Comparison of ENCODE assay signal across 8 cellular contexts in genomic region chr14:73539017-73539416, GRCh38. TPM values are rescaled to one million over a fixed set of nuclear protein-coding genes. Genes with fewer than 3 reads are reported as not detected.
A peak's percentile ranks its signal among the peaks of the same experiment; 100 is the strongest.
DNase-seq lines count a peak whose midpoint lies in the region; ATAC-seq and TF ChIP-seq lines count a peak whose summit lies in the region.
"Not testable (repeated sequence)": the region's sequence is repeated elsewhere in the genome, so short reads cannot be mapped to it uniquely, and the experiment has no call there.

No MANE protein-coding gene starts in this region.

- TF ChIP-seq CTCF in MM.1S (IDR thresholded peaks at IDR 0.05; ENCODE audit: low read length) (peak; percentile 46), heart left ventricle (IDR thresholded peaks at IDR 0.05) (peak in 11 of 12 donors; percentile 35 to 85 (median 55))

- H4K20me1 ChIP-seq in MM.1S (ENCODE audit: insufficient read depth, low read length), result not testable (repeated sequence)

- H2BK120ac ChIP-seq in neuronal stem cell (ENCODE audit: low read depth, low read length), result not testable (repeated sequence)

- not testable (repeated sequence) for H3K9me2 ChIP-seq in MM.1S (replicated peaks; ENCODE audit: insufficient read depth, low read length)

- peak; percentile 24 for DNase-seq in DMS153 (lab: John Stamatoyannopoulos, UW)
- peak; percentile 33 for DNase-seq in H4 (ENCODE audit: low spot score)
- DNase-seq in MM.1S; neuronal stem cell (ENCODE audit: low spot score): not testable (repeated sequence)
- peak; percentile 6 for DNase-seq in activated CD4-positive, CD25-positive, alpha-beta regulatory T cell treated with anti-CD3 and anti-CD28 coated beads, Interleukin-2, amount 50 U/mL, for 16 hours (ENCODE audit: low read depth, low spot score)
- peak; percentile 68 for DNase-seq in activated naive CD8-positive, alpha-beta T cell treated with anti-CD3 and anti-CD28 coated beads, Interleukin-2, amount 10 ng/mL, durations not matched to agents 7 days and 5 days
- DNase-seq in heart left ventricle, result peak in 2 of 5 donors; percentile 44 to 53
- DNase-seq in stimulated activated CD8-positive, alpha-beta memory T cell treated with anti-CD3 and anti-CD28 coated beads, Interleukin-4, amount 100 ng/mL, for 48 hours, result peak; percentile 73

- not testable (repeated sequence) for H3K23ac ChIP-seq in neuronal stem cell (ENCODE audit: low read depth, low read length, poor library complexity)

- WGBS in heart left ventricle, 4 donors, result 27% methylated on average over 5 of the region's 5 CpGs; no CpG with 5 or more reads in 3 of the 4 donors
- no CpG with 5 or more reads among the region's 5 CpGs for WGBS in neuronal stem cell (ENCODE audit: extremely low coverage in 2 of 2, insufficient read length in 2 of 2, insufficient replicate concordance in 1 of 2), 2 donors

- peaks cover 10% of the 10 kb centered on the region for H3K4me1 Mint-ChIP-seq in activated naive CD8-positive, alpha-beta T cell treated with anti-CD3 and anti-CD28 coated beads, Interleukin-2, amount 10 ng/mL, durations not matched to agents 7 days and 5 days

- H3K4me3 ChIP-seq in MM.1S (ENCODE audit: low read length); heart left ventricle; neuronal stem cell (ENCODE audit: low read length in 2 of 2): not testable (repeated sequence)

- H3K9ac ChIP-seq in MM.1S (ENCODE audit: low read length); neuronal stem cell (ENCODE audit: low read depth, low read length, poor library complexity): not testable (repeated sequence)

- not testable (repeated sequence) for H3F3A ChIP-seq in MM.1S (ENCODE audit: insufficient read depth, low read length)

- not testable (repeated sequence) for H3K27ac Mint-ChIP-seq in activated naive CD8-positive, alpha-beta T cell treated with anti-CD3 and anti-CD28 coated beads, Interleukin-2, amount 10 ng/mL, durations not matched to agents 7 days and 5 days

- not testable (repeated sequence) for H4K91ac ChIP-seq in neuronal stem cell (ENCODE audit: low read depth, low read length, poor library complexity)

- H2AK5ac ChIP-seq in neuronal stem cell (ENCODE audit: low read depth, low read length), result not testable (repeated sequence)

- POLR2A ChIA-PET in activated naive CD8-positive, alpha-beta T cell treated with anti-CD3 and anti-CD28 coated beads, Interleukin-2, amount 10 ng/mL, durations not matched to agents 7 days and 5 days (lab: Charles Lee), result interaction anchor here (1.3 kb wide), 1 partner anchor 32 kb away, joined by 3 read pairs; no protein-coding TSS in a partner anchor

- not testable (repeated sequence) for H3K4me3 Mint-ChIP-seq in activated naive CD8-positive, alpha-beta T cell treated with anti-CD3 and anti-CD28 coated beads, Interleukin-2, amount 10 ng/mL, durations not matched to agents 7 days and 5 days

- not testable (repeated sequence) for H2BK15ac ChIP-seq in neuronal stem cell (ENCODE audit: low read length)

- H4K8ac ChIP-seq in neuronal stem cell (ENCODE audit: low read depth, low read length), result not testable (repeated sequence)

- H3K79me2 ChIP-seq in MM.1S (ENCODE audit: low read length), result not testable (repeated sequence)

- not testable (repeated sequence) for H3K4me2 ChIP-seq in MM.1S (ENCODE audit: low read depth, low read length); neuronal stem cell (ENCODE audit: insufficient read depth, low read length, poor library complexity, severe bottlenecking)

- not testable (repeated sequence) for H3K4ac ChIP-seq in neuronal stem cell (ENCODE audit: low read length)

- H3K79me1 ChIP-seq in neuronal stem cell (ENCODE audit: low read depth, low read length), result not testable (repeated sequence)

- intact Hi-C loops in heart left ventricle (cut with DNase I), result loop anchor here in 2 of 10 donors (5.0 kb wide), 1 partner anchor 33 kb away; no protein-coding TSS in a partner anchor

- not testable (repeated sequence) for H2AFZ ChIP-seq in MM.1S (ENCODE audit: low read length); neuronal stem cell (ENCODE audit: low read length)

- H3K18ac ChIP-seq in neuronal stem cell (ENCODE audit: low read length), result not testable (repeated sequence)

- not testable (repeated sequence) for H3K27ac ChIP-seq in MM.1S (ENCODE audit: low read length); heart left ventricle; neuronal stem cell (replicated peaks; ENCODE audit: low read length)

- H3K14ac ChIP-seq in neuronal stem cell (ENCODE audit: low read length), result not testable (repeated sequence)

- TF ChIP-seq POLR2A in heart left ventricle (IDR thresholded peaks at IDR 0.05), result not testable (repeated sequence)

- not testable (repeated sequence) for H3K4me1 ChIP-seq in MM.1S (ENCODE audit: low read length); heart left ventricle; neuronal stem cell (ENCODE audit: control insufficient read depth in 2 of 2, insufficient read depth in 1 of 2, low read depth in 1 of 2, low read length in 2 of 2)

- H3K36me3 Mint-ChIP-seq in activated naive CD8-positive, alpha-beta T cell treated with anti-CD3 and anti-CD28 coated beads, Interleukin-2, amount 10 ng/mL, durations not matched to agents 7 days and 5 days, result not testable (repeated sequence)

- peaks cover 14% of the 10 kb centered on the region for H3K27me3 Mint-ChIP-seq in activated naive CD8-positive, alpha-beta T cell treated with anti-CD3 and anti-CD28 coated beads, Interleukin-2, amount 10 ng/mL, durations not matched to agents 7 days and 5 days

- peak overlapping the region; percentile 84 for H2BK12ac ChIP-seq in neuronal stem cell (ENCODE audit: low read length)

- not testable (repeated sequence) for H3K27me3 ChIP-seq in MM.1S (replicated peaks; ENCODE audit: insufficient read depth, low read length); heart left ventricle; neuronal stem cell (ENCODE audit: control insufficient read depth in 3 of 3, insufficient read depth in 3 of 3, low read depth in 1 of 3, low read length in 3 of 3)

- H3K36me3 ChIP-seq in MM.1S (replicated peaks; ENCODE audit: insufficient read depth, low read length); heart left ventricle; neuronal stem cell (replicated peaks in 1 of 2; ENCODE audit: control insufficient read depth in 2 of 2, insufficient read depth in 2 of 2, low read length in 2 of 2): not testable (repeated sequence)

- not testable (repeated sequence) for H3K9me3 ChIP-seq in MM.1S (replicated peaks; ENCODE audit: insufficient read depth, low read length); heart left ventricle; neuronal stem cell (replicated peaks in 1 of 2; ENCODE audit: control insufficient read depth in 2 of 2, insufficient read depth in 1 of 2, low read depth in 1 of 2, low read length in 2 of 2)

- not testable (repeated sequence) for H2BK5ac ChIP-seq in neuronal stem cell (ENCODE audit: low read length)

- ATAC-seq in activated naive CD8-positive, alpha-beta T cell treated with anti-CD3 and anti-CD28 coated beads, Interleukin-2, amount 10 ng/mL, durations not matched to agents 7 days and 5 days (ENCODE audit: low read depth), result peak; percentile 93
- peak; percentile 68 to 81 (median 78) for ATAC-seq in heart left ventricle

- not testable (repeated sequence) for H3K9me3 Mint-ChIP-seq in activated naive CD8-positive, alpha-beta T cell treated with anti-CD3 and anti-CD28 coated beads, Interleukin-2, amount 10 ng/mL, durations not matched to agents 7 days and 5 days

RNA-seq across cellular contexts. Expression of gene ACOT1, which starts 2.1 kb away (rescaled TPM):
- total RNA-seq in H4 (2014; rRNA removed; shearing (Covaris generic)), result not detected in 2 replicates
- total RNA-seq in activated naive CD8-positive, alpha-beta T cell treated with anti-CD3 and anti-CD28 coated beads, Interleukin-2, amount 10 ng/mL, durations not matched to agents 7 days and 5 days, result 1 to 10 TPM; 1.3 to 2.0 TPM
- total RNA-seq in heart left ventricle, result 10 to 100 TPM in 7 of 9 donors, 1 to 10 TPM in 2; 6.0 to 34.4 (median 27.0) TPM
- polyA plus RNA-seq in heart left ventricle, result 10 to 100 TPM in 1 of 2 donors, 1 to 10 TPM in 1; 8.4 to 17.2 TPM
- polyA plus RNA-seq in neuronal stem cell (2013, experiment 1 of 2), result 1.0 TPM
- 1.3 TPM for polyA plus RNA-seq in neuronal stem cell (2013, experiment 2 of 2)

RNA-seq across cellular contexts. Expression of gene HEATR4, which starts 19.7 kb away (rescaled TPM):
- total RNA-seq in H4 (2014; rRNA removed; shearing (Covaris generic)), result not detected in 2 replicates
- total RNA-seq in activated naive CD8-positive, alpha-beta T cell treated with anti-CD3 and anti-CD28 coated beads, Interleukin-2, amount 10 ng/mL, durations not matched to agents 7 days and 5 days, result not detected
- under 1 TPM in 5 of 9 donors, not detected in 4; 0.07 to 0.50 (median 0.25) TPM for total RNA-seq in heart left ventricle
- polyA plus RNA-seq in heart left ventricle, result under 1 TPM; 0.04 to 0.11 TPM
- 0.14 TPM for polyA plus RNA-seq in neuronal stem cell (2013, experiment 1 of 2)
- polyA plus RNA-seq in neuronal stem cell (2013, experiment 2 of 2), result 0.19 TPM

RNA-seq across cellular contexts. Expression of gene ACOT2, which starts 30.0 kb away (rescaled TPM):
- 39.0 and 41.0 TPM in 2 replicates for total RNA-seq in H4 (2014; rRNA removed; shearing (Covaris generic))
- total RNA-seq in activated naive CD8-positive, alpha-beta T cell treated with anti-CD3 and anti-CD28 coated beads, Interleukin-2, amount 10 ng/mL, durations not matched to agents 7 days and 5 days, result 10 to 100 TPM; 13.4 to 14.5 TPM
- 100 to 1,000 TPM; 101 to 235 (median 156) TPM for total RNA-seq in heart left ventricle
- polyA plus RNA-seq in heart left ventricle, result 100 to 1,000 TPM in 1 of 2 donors, 10 to 100 TPM in 1; 79.0 to 104 TPM
- 3.8 TPM for polyA plus RNA-seq in neuronal stem cell (2013, experiment 1 of 2)
- 3.8 TPM for polyA plus RNA-seq in neuronal stem cell (2013, experiment 2 of 2)

RNA-seq across cellular contexts. Expression of gene RIOX1, which starts 48.3 kb away (rescaled TPM):
- 9.0 and 12.3 TPM in 2 replicates for total RNA-seq in H4 (2014; rRNA removed; shearing (Covaris generic))
- 10 to 100 TPM; 22.2 to 23.9 TPM for total RNA-seq in activated naive CD8-positive, alpha-beta T cell treated with anti-CD3 and anti-CD28 coated beads, Interleukin-2, amount 10 ng/mL, durations not matched to agents 7 days and 5 days
- 10 to 100 TPM in 2 of 9 donors, 1 to 10 TPM in 7; 7.0 to 20.2 (median 9.2) TPM for total RNA-seq in heart left ventricle
- 1 to 10 TPM; 5.0 to 7.5 TPM for polyA plus RNA-seq in heart left ventricle
- polyA plus RNA-seq in neuronal stem cell (2013, experiment 1 of 2), result 12.3 TPM
- 11.9 TPM for polyA plus RNA-seq in neuronal stem cell (2013, experiment 2 of 2)

RNA-seq across cellular contexts. Expression of gene ACOT4, which starts 52.7 kb away (rescaled TPM):
- 0.19 TPM in 1 of 2 replicates, not detected in the other for total RNA-seq in H4 (2014; rRNA removed; shearing (Covaris generic))
- total RNA-seq in activated naive CD8-positive, alpha-beta T cell treated with anti-CD3 and anti-CD28 coated beads, Interleukin-2, amount 10 ng/mL, durations not matched to agents 7 days and 5 days, result 1 to 10 TPM; 1.9 TPM
- total RNA-seq in heart left ventricle, result 1 to 10 TPM in 3 of 9 donors, under 1 TPM in 6; 0.35 to 2.4 (median 0.95) TPM
- under 1 TPM; 0.27 to 0.62 TPM for polyA plus RNA-seq in heart left ventricle
- 0.20 TPM for polyA plus RNA-seq in neuronal stem cell (2013, experiment 1 of 2)
- polyA plus RNA-seq in neuronal stem cell (2013, experiment 2 of 2), result 0.10 TPM
